ENCODE assay signal across 9 cellular contexts in genomic region chr7:142711722-142712616, GRCh38. TPM values are rescaled to one million over a fixed set of nuclear protein-coding genes. Genes with fewer than 3 reads are reported as not detected.
A peak's percentile ranks its signal among the peaks of the same experiment; 100 is the strongest.
DNase-seq lines count a peak whose midpoint lies in the region; ATAC-seq and TF ChIP-seq lines count a peak whose summit lies in the region.
"Had no signal": no experiment of that assay in that cellular context is flagged by ENCODE, and none has a peak within 500 bp of the region (broad histone marks: within the 10 kb centered on the region; RNA-seq: fewer than 3 reads in every experiment).

No MANE protein-coding gene starts in this region.

- peak overlapping the region; percentile 52 for H3K4me3 ChIP-seq in Jurkat, Clone E6-1 (ENCODE audit: low read length)
- H3K4me3 ChIP-seq in foreskin fibroblast (ENCODE audit: low read depth in 1 of 2, low read length in 2 of 2) = no peak overlapping the region

- H3K9me3 Mint-ChIP-seq in stimulated activated naive B cell treated with anti-CD40 and anti-IgM and Interleukin-4, amounts not matched to agents 10 μg/mL and 1 μg/mL and 100 μg/mL, for 72 hours = no peaks in the 10 kb centered on the region
- H3K9me3 Mint-ChIP-seq: brain had no signal

- ATAC-seq in stimulated activated naive B cell treated with anti-CD40 and anti-IgM and Interleukin-4, amounts not matched to agents 10 μg/mL and 1 μg/mL and 100 μg/mL, for 72 hours (replicated peaks) = peak in 1 of 2 donors; percentile 38
- ATAC-seq in HG03175 (IDR thresholded peaks at IDR 0.05; ENCODE audit: unreplicated experiment) (no peak), omental fat pad (ENCODE audit: low FRiP score) (no peak)

- peaks cover 11 to 20% of the 10 kb centered on the region in 2 donors for H3K4me1 Mint-ChIP-seq in stimulated activated naive B cell treated with anti-CD40 and anti-IgM and Interleukin-4, amounts not matched to agents 10 μg/mL and 1 μg/mL and 100 μg/mL, for 72 hours
- H3K4me1 Mint-ChIP-seq: brain had no signal

- no peak overlapping the region for H3K4me3 Mint-ChIP-seq in stimulated activated naive B cell treated with anti-CD40 and anti-IgM and Interleukin-4, amounts not matched to agents 10 μg/mL and 1 μg/mL and 100 μg/mL, for 72 hours
- H3K4me3 Mint-ChIP-seq: brain had no signal

- H3K27ac Mint-ChIP-seq in stimulated activated naive B cell treated with anti-CD40 and anti-IgM and Interleukin-4, amounts not matched to agents 10 μg/mL and 1 μg/mL and 100 μg/mL, for 72 hours = peak overlapping the region; percentile 37
- H3K27ac Mint-ChIP-seq: brain had no signal

- H3K27me3 Mint-ChIP-seq in stimulated activated naive B cell treated with anti-CD40 and anti-IgM and Interleukin-4, amounts not matched to agents 10 μg/mL and 1 μg/mL and 100 μg/mL, for 72 hours = peaks cover 1 to 2% of the 10 kb centered on the region in 2 donors

- TF ChIP-seq CTCF in foreskin fibroblast (IDR thresholded peaks at IDR 0.05; ENCODE audit: low read depth, low read length) (peak; percentile 76), omental fat pad (IDR thresholded peaks at IDR 0.05) (no peak)

- peak; percentile 28 for DNase-seq in NK-92 treated with Interleukin-12 subunit alpha and Interleukin-12 subunit beta, amount 100 ng/mL, for 24 hours (lab: John Stamatoyannopoulos, UW)
- DNase-seq in NK-92 (lab: John Stamatoyannopoulos, UW; ENCODE audit: unreplicated experiment) (no peak), foreskin fibroblast (peak; percentile 13 to 60), omental fat pad (ENCODE audit: low spot score) (no peak)
- peak; percentile 78 for DNase-seq in Jurkat, Clone E6-1 (ENCODE audit: low read depth, low spot score)
- peak; percentile 35 for DNase-seq in activated CD4-positive, alpha-beta T cell treated with anti-CD3 and anti-CD28 coated beads for 48 hours
- DNase-seq in stimulated activated naive B cell treated with anti-CD40 and anti-IgM and Interleukin-4, amounts not matched to agents 10 μg/mL and 1 μg/mL and 100 μg/mL, for 72 hours = no peak

- H3K36me3 Mint-ChIP-seq in stimulated activated naive B cell treated with anti-CD40 and anti-IgM and Interleukin-4, amounts not matched to agents 10 μg/mL and 1 μg/mL and 100 μg/mL, for 72 hours = no peaks in the 10 kb centered on the region
- H3K36me3 Mint-ChIP-seq: brain had no signal

RNA-seq across cellular contexts. Expression of gene PRSS1, which starts 37.3 kb away (rescaled TPM):
- polyA plus RNA-seq in Jurkat, Clone E6-1 (2012; ENCODE audit: insufficient read depth, insufficient read length) = not detected
- total RNA-seq in omental fat pad = not detected

RNA-seq across cellular contexts. Expression of gene PRSS2, which starts 58.8 kb away (rescaled TPM):
- not detected for polyA plus RNA-seq in Jurkat, Clone E6-1 (2012; ENCODE audit: insufficient read depth, insufficient read length)
- 1 to 10 TPM in 1 of 4 donors, under 1 TPM in 1, not detected in 2; 0.72 to 1.3 TPM for total RNA-seq in omental fat pad

Comparison
In these comparisons a context has a peak if more than half of its experiments do, and no peak if none do; other contexts are left out.
1. DNase-seq: peak in NK-92 treated with Interleukin-12 subunit alpha and Interleukin-12 subunit beta, amount 100 ng/mL, for 24 hours (single experiment), Jurkat, Clone E6-1 (single experiment), activated CD4-positive, alpha-beta T cell treated with anti-CD3 and anti-CD28 coated beads for 48 hours (single experiment) and foreskin fibroblast (2 of 2); none in NK-92 (single experiment), stimulated activated naive B cell treated with anti-CD40 and anti-IgM and Interleukin-4, amounts not matched to agents 10 μg/mL and 1 μg/mL and 100 μg/mL, for 72 hours (single experiment) and omental fat pad (single experiment).